In the genomic region with DNA sequence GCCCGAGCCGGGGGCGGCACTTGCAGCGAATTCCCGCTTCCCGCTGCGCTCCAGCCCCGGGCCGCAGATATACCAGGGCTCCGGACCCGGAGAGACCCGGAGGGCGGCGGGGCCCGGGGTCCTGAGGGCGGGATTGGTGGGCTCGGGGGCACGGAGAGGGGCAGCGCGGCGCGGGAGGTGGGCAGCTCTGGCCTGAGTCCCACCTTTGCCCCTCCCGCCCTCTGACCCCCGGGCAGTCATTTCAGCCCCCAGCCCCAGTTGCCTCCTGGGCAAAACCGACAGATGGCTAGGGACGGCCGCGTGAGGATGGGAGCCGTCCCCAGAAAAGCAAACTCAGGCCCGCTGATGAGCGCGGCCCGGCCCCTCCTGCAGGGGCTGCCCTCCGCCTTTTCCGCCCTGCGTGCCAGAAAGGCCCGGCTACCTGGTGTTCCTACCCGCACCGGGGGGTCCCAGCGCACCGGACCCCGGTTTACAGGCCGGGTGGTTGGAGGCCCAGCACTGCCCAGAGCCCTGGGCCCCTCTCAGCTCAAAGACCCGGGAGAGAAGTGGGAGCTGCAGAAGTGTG, we compare ENCODE assay signal across 8 cellular contexts. TPM values are rescaled to one million over a fixed set of nuclear protein-coding genes. Genes with fewer than 3 reads are reported as not detected.
DNase-seq lines count a peak whose midpoint lies in the region; TF ChIP-seq lines count a peak whose summit lies in the region.

No MANE protein-coding gene starts in this region.

- no peak for TF ChIP-seq RAD21 in Ishikawa (IDR thresholded peaks at IDR 0.05; ENCODE audit: low read depth)

- H3K4me3 Mint-ChIP-seq in chondrocyte (ENCODE audit: unreplicated experiment): peak overlapping the region; percentile 77

- H3K27me3 ChIP-seq in BE2C (peaks cover 11% of the 10 kb centered on the region; the same call in 1 of the 2 replicates), mucosa of stomach (ENCODE audit: control insufficient read depth, insufficient read depth, low read length) (no peaks in the 10 kb centered on the region)

- peak overlapping the region; percentile 66 for H3K4me3 ChIP-seq in BE2C (ENCODE audit: low read depth, low read length)
- no peak overlapping the region for H3K4me3 ChIP-seq in mucosa of stomach (ENCODE audit: low read length)

- no peaks in the 10 kb centered on the region for H3K36me3 Mint-ChIP-seq in chondrocyte (ENCODE audit: low read depth)

- peak; percentile 35 for DNase-seq in BE2C
- no peak for DNase-seq in chondrocyte (ENCODE audit: low spot score)
- no peak for DNase-seq in AML-193 (lab: John Stamatoyannopoulos, UW)
- DNase-seq in midbrain (lab: John Stamatoyannopoulos, UW): no peak
- no peak for DNase-seq in activated effector memory CD4-positive, alpha-beta T cell treated with anti-CD3 and anti-CD28 coated beads, Interleukin-2, amount 50 U/mL, for 16 hours
- DNase-seq in Kasumi-1 (lab: John Stamatoyannopoulos, UW): no peak

- no peaks in the 10 kb centered on the region for H3K9me3 ChIP-seq in BE2C
- no peaks in the 10 kb centered on the region for H3K9me3 ChIP-seq in mucosa of stomach (ENCODE audit: control insufficient read depth, low read length)

- H3K9ac ChIP-seq in mucosa of stomach (ENCODE audit: low read length): peak overlapping the region; percentile 73

- no peak for TF ChIP-seq EP300 in Ishikawa (IDR thresholded peaks at IDR 0.05; ENCODE audit: borderline replicate concordance)

- H3K27ac Mint-ChIP-seq in chondrocyte (ENCODE audit: unreplicated experiment): peak overlapping the region; percentile 32

- no peak for TF ChIP-seq CTCF in BE2C (IDR thresholded peaks at IDR 0.05; ENCODE audit: low read depth, low read length)
- no peak for TF ChIP-seq CTCF in chondrocyte (IDR thresholded peaks at IDR 0.05)

- no peaks in the 10 kb centered on the region for H3K36me3 ChIP-seq in BE2C
- no peaks in the 10 kb centered on the region for H3K36me3 ChIP-seq in mucosa of stomach (ENCODE audit: control insufficient read depth, insufficient read depth, low read length)

- H3K9me3 Mint-ChIP-seq in chondrocyte (ENCODE audit: low read depth): no peaks in the 10 kb centered on the region

- H3K27me3 Mint-ChIP-seq in chondrocyte (ENCODE audit: low read depth): no peaks in the 10 kb centered on the region

- peaks cover 45% of the 10 kb centered on the region for H3K4me1 Mint-ChIP-seq in chondrocyte (ENCODE audit: low read depth)

- H3K4me1 ChIP-seq in BE2C (no peaks in the 10 kb centered on the region), mucosa of stomach (ENCODE audit: control insufficient read depth, insufficient read depth, low read length) (peaks cover 15% of the 10 kb centered on the region)

TF ChIP-seq in Ishikawa, 13 proteins besides CTCF, POLR2A, EP300 and RAD21:
- TF ChIP-seq ZBTB7A (IDR thresholded peaks at IDR 0.05; ENCODE audit: low read depth): peak; percentile 50
- TF ChIP-seq TEAD4 (IDR thresholded peaks at IDR 0.05): no peak
- no peak for TF ChIP-seq NFIC (IDR thresholded peaks at IDR 0.05)
- no peak for TF ChIP-seq CREB1 (IDR thresholded peaks at IDR 0.05; ENCODE audit: low read depth)
- no peak for TF ChIP-seq FOXM1 (IDR thresholded peaks at IDR 0.05; ENCODE audit: borderline replicate concordance, low read depth)

RNA-seq across cellular contexts. Expression of gene RBM17, which starts 56.7 kb away (rescaled TPM):
- polyA plus RNA-seq in BE2C (2012; ENCODE audit: insufficient read depth, insufficient read length, low read depth): 128 TPM
- total RNA-seq in chondrocyte: 56.3 to 59.0 TPM (median 57.0 TPM) in 3 replicates

RNA-seq across cellular contexts. Expression of gene PFKFB3, which starts 57.2 kb away (rescaled TPM):
- polyA plus RNA-seq in BE2C (2012; ENCODE audit: insufficient read depth, insufficient read length, low read depth): 12.1 TPM
- total RNA-seq in chondrocyte: 40.3 to 46.5 TPM (median 41.6 TPM) in 3 replicates
